ENCODE assay signal across 19 cellular contexts in genomic region chr12:89101440-89101839, GRCh38.
"Had no signal": no experiment of that assay in that cellular context is flagged by ENCODE, and none has a peak within 500 bp of the region (broad histone marks: within the 10 kb centered on the region; RNA-seq: fewer than 3 reads in every experiment).

No MANE protein-coding gene starts in this region.

- H3K27ac Mint-ChIP-seq: activated CD8-positive, alpha-beta memory T cell treated with anti-CD3 and anti-CD28 coated beads, Interleukin-2, amount 10 ng/mL, durations not matched to agents 7 days and 5 days; activated naive CD8-positive, alpha-beta T cell; stimulated activated effector memory CD8-positive, alpha-beta T cell treated with anti-CD3 and anti-CD28 coated beads, Interleukin-12 subunit alpha, Interleukin-12 subunit beta, amount 100 ng/mL, for 72 hours; T-helper 2 cell treated with Interferon-gamma antibody and Interleukin-4, amounts not matched to agents 5 μg/mL and 100 μg/mL, for 36 hours had no signal

- H3K27ac ChIP-seq: breast epithelium, heart left ventricle, thyroid gland, uterus had no signal

- H3K4me2 ChIP-seq: smooth muscle cell had no signal

- FAIRE-seq: islet of Langerhans had no signal

- H3K36me3 ChIP-seq: breast epithelium, heart left ventricle, thyroid gland, uterus had no signal

- H3K4me1 ChIP-seq: breast epithelium, thyroid gland, uterus had no signal

- H3K36me3 Mint-ChIP-seq: activated CD8-positive, alpha-beta memory T cell treated with anti-CD3 and anti-CD28 coated beads, Interleukin-2, amount 10 ng/mL, durations not matched to agents 7 days and 5 days; activated naive CD8-positive, alpha-beta T cell; stimulated activated effector memory CD8-positive, alpha-beta T cell treated with anti-CD3 and anti-CD28 coated beads, Interleukin-12 subunit alpha, Interleukin-12 subunit beta, amount 100 ng/mL, for 72 hours had no signal

- H3K4me3 Mint-ChIP-seq: activated CD8-positive, alpha-beta memory T cell treated with anti-CD3 and anti-CD28 coated beads, Interleukin-2, amount 10 ng/mL, durations not matched to agents 7 days and 5 days; activated naive CD8-positive, alpha-beta T cell; stimulated activated effector memory CD8-positive, alpha-beta T cell treated with anti-CD3 and anti-CD28 coated beads, Interleukin-12 subunit alpha, Interleukin-12 subunit beta, amount 100 ng/mL, for 72 hours; T-helper 2 cell treated with Interferon-gamma antibody and Interleukin-4, amounts not matched to agents 5 μg/mL and 100 μg/mL, for 36 hours had no signal

- H3K9me3 Mint-ChIP-seq: stimulated activated effector memory CD8-positive, alpha-beta T cell treated with anti-CD3 and anti-CD28 coated beads, Interleukin-12 subunit alpha, Interleukin-12 subunit beta, amount 100 ng/mL, for 72 hours; T-helper 2 cell treated with Interferon-gamma antibody and Interleukin-4, amounts not matched to agents 5 μg/mL and 100 μg/mL, for 36 hours had no signal

- DNase-seq: activated CD4-positive, alpha-beta T cell treated with anti-CD3 and anti-CD28 coated beads for 1 hour; activated CD4-positive, alpha-beta T cell treated with anti-CD3 and anti-CD28 coated beads, Interleukin-2, amount 50 U/mL, for 48 hours; activated CD8-positive, alpha-beta memory T cell treated with anti-CD3 and anti-CD28 coated beads, Interleukin-2, amount 10 ng/mL, durations not matched to agents 7 days and 5 days; activated gamma-delta T cell; activated T-cell treated with anti-CD3 and anti-CD28 coated beads, Interleukin-2, amount 50 U/mL, for 48 hours; amygdala; foreskin melanocyte; heart left ventricle; posterior cingulate gyrus; right cardiac atrium; thyroid gland; uterus had no signal

- H3K27me3 ChIP-seq: breast epithelium, heart left ventricle, thyroid gland, uterus had no signal

- H3K9me3 ChIP-seq: breast epithelium, heart left ventricle, thyroid gland, uterus had no signal

- H3K4me3 ChIP-seq: breast epithelium, heart left ventricle, smooth muscle cell, thyroid gland, uterus had no signal

- H3K4me1 Mint-ChIP-seq: stimulated activated effector memory CD8-positive, alpha-beta T cell treated with anti-CD3 and anti-CD28 coated beads, Interleukin-12 subunit alpha, Interleukin-12 subunit beta, amount 100 ng/mL, for 72 hours had no signal

- ATAC-seq: activated CD8-positive, alpha-beta memory T cell treated with anti-CD3 and anti-CD28 coated beads, Interleukin-2, amount 10 ng/mL, durations not matched to agents 7 days and 5 days; heart left ventricle; left lobe of liver; right cardiac atrium; stimulated activated effector memory CD8-positive, alpha-beta T cell treated with anti-CD3 and anti-CD28 coated beads, Interleukin-12 subunit alpha, Interleukin-12 subunit beta, amount 100 ng/mL, for 72 hours had no signal
